ENCODE assay signal across 32 cellular contexts in the genomic region with DNA sequence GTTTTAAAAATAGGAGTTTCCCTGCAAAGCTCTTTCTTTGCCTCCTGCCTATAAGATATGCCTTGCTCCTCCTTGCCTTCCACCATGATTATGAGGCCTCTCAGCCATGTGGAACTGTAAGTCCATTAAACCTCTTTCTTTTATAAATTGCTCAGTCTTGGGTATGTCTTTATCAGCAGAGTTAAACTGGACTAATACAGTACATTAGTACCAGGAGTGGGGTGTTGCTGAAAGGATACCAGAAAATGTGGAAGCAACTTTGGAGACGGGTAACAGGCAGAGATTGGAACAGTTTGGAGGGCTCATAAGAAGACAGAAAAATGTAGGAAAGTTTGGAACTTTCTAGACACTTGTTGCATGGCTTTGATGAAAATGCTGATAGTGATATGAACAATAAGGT.
"Had no signal": no experiment of that assay in that cellular context is flagged by ENCODE, and none has a peak within 500 bp of the region (broad histone marks: within the 10 kb centered on the region; RNA-seq: fewer than 3 reads in every experiment).

No MANE protein-coding gene starts in this region.

- H3K27ac ChIP-seq: adrenal gland, ascending aorta, body of pancreas, brain microvascular endothelial cell, breast epithelium, cardiac muscle cell had no signal

- H3K36me3 ChIP-seq: adrenal gland, ascending aorta, brain microvascular endothelial cell, breast epithelium, cardiac muscle cell had no signal

- H3K9me3 ChIP-seq: adrenal gland had no signal

- H3K4me1 ChIP-seq: adrenal gland, ascending aorta, body of pancreas, breast epithelium had no signal

- FAIRE-seq: astrocyte, bronchial epithelial cell had no signal

- DNase-seq: activated effector memory CD4-positive, alpha-beta T cell treated with anti-CD3 and anti-CD28 coated beads, Interleukin-2, amount 50 U/mL, for 16 hours; activated effector memory CD4-positive, alpha-beta T cell treated with Interleukin-2 at 50 U/mL for 16 hours; activated gamma-delta T cell; activated gamma-delta T cell treated with Interleukin-2 at 50 U/mL for 16 hours; activated naive CD4-positive, alpha-beta T cell; activated naive CD4-positive, alpha-beta T cell treated with anti-CD3 and anti-CD28 coated beads for 36 hours; activated naive CD4-positive, alpha-beta T cell treated with anti-CD3 and anti-CD28 coated beads, Interleukin-2, amount 10 ng/mL, durations not matched to agents 7 days and 5 days; activated naive CD4-positive, alpha-beta T cell treated with anti-CD3 and anti-CD28 coated beads, Interleukin-2, amount 50 U/mL, for 16 hours; activated naive CD4-positive, alpha-beta T cell treated with Interleukin-2 at 50 U/mL for 16 hours; activated naive CD8-positive, alpha-beta T cell treated with anti-CD3 and anti-CD28 coated beads for 36 hours; activated naive CD8-positive, alpha-beta T cell treated with anti-CD3 and anti-CD28 coated beads, Interleukin-2, amount 10 ng/mL, durations not matched to agents 7 days and 5 days; activated naive CD8-positive, alpha-beta T cell treated with anti-CD3 and anti-CD28 coated beads, Interleukin-2, amount 50 U/mL, for 24 hours; activated T-cell treated with anti-CD3 and anti-CD28 coated beads, Interleukin-2, amount 50 U/mL, for 1 hour; activated T-cell treated with anti-CD3 and anti-CD28 coated beads, Interleukin-2, amount 50 U/mL, for 24 hours; activated T-cell treated with anti-CD3 and anti-CD28 coated beads, Interleukin-2, amount 50 U/mL, for 4 hours; activated T-cell treated with anti-CD3 and anti-CD28 coated beads, Interleukin-2, amount 50 U/mL, for 48 hours; activated T-cell treated with anti-CD3 and anti-CD28 coated beads, Interleukin-2, amount 50 U/mL, for 72 hours; adrenal gland; amygdala; anterior cingulate cortex; aorta; body of pancreas; brain microvascular endothelial cell; central memory CD4-positive, alpha-beta T cell; cerebellar nuclear complex had no signal

- H3K27me3 ChIP-seq: adrenal gland, ascending aorta, body of pancreas, brain microvascular endothelial cell, breast epithelium, cardiac muscle cell had no signal

- H3K4me3 ChIP-seq: adrenal gland, ascending aorta, body of pancreas, breast epithelium, cardiac muscle cell had no signal

- ATAC-seq: activated naive CD4-positive, alpha-beta T cell treated with anti-CD3 and anti-CD28 coated beads, Interleukin-2, amount 50 U/mL, for 72 hours; activated naive CD8-positive, alpha-beta T cell treated with anti-CD3 and anti-CD28 coated beads, Interleukin-2, amount 50 U/mL, for 24 hours; activated T-cell treated with anti-CD3 and anti-CD28 coated beads, Interleukin-2, amount 50 U/mL, for 4 hours; activated T-cell treated with anti-CD3 and anti-CD28 coated beads, Interleukin-2, amount 50 U/mL, for 72 hours; activated T-helper 17 cell treated with anti-CD3 and anti-CD28 coated beads, Interleukin-2, amount 50 U/mL, for 72 hours; body of pancreas had no signal
